In genomic region chr16:56520251-56520577, GRCh38 we compare ENCODE assay signal across 8 cellular contexts. TPM values are rescaled to one million over a fixed set of nuclear protein-coding genes. Genes with fewer than 3 reads are reported as not detected.
A peak's percentile ranks its signal among the peaks of the same experiment; 100 is the strongest.
DNase-seq lines count a peak whose midpoint lies in the region; ATAC-seq and TF ChIP-seq lines count a peak whose summit lies in the region.

No MANE protein-coding gene starts in this region.

- H3K4me1 ChIP-seq in Caco-2 = peaks cover 7% of the 10 kb centered on the region
- H3K4me1 ChIP-seq in OCI-LY7 (ENCODE audit: insufficient read depth, low read length, poor library complexity, severe bottlenecking) = peaks cover 11% of the 10 kb centered on the region
- no peaks in the 10 kb centered on the region for H3K4me1 ChIP-seq in endodermal cell (ENCODE audit: control insufficient read depth, insufficient read depth, low read length)
- H3K4me1 ChIP-seq in osteoblast (ENCODE audit: insufficient read depth, low read length) = peaks cover 22% of the 10 kb centered on the region

- no peak for DNase-seq in Caco-2
- no peak for DNase-seq in OCI-LY7 (ENCODE audit: low spot score)
- no peak for DNase-seq in endodermal cell
- no peak for DNase-seq in osteoblast (ENCODE audit: insufficient read length, low spot score, missing footprints)
- no peak for DNase-seq in NCI-H1092 (lab: John Stamatoyannopoulos, UW)
- no peak for DNase-seq in NCI-H1694 (lab: John Stamatoyannopoulos, UW)
- no peak for DNase-seq in COR-L47 (lab: John Stamatoyannopoulos, UW)

- H3K27me3 ChIP-seq in Caco-2 (replicated peaks; ENCODE audit: control insufficient read depth, insufficient read depth, low read length) (no peaks in the 10 kb centered on the region), endodermal cell (ENCODE audit: control insufficient read depth, insufficient read depth, low read length, poor library complexity, severe bottlenecking) (no peaks in the 10 kb centered on the region), osteoblast (ENCODE audit: insufficient read depth, low read length) (no peaks in the 10 kb centered on the region)

- 43 to 63% methylated on average over 3 to 4 of the region's 4 CpGs for WGBS in endodermal cell (ENCODE audit: insufficient coverage in 1 of 2, insufficient read length in 1 of 2), 2 experiments

- H3K9me3 ChIP-seq in Caco-2 (no peaks in the 10 kb centered on the region), OCI-LY7 (ENCODE audit: low read length) (no peaks in the 10 kb centered on the region), endodermal cell (ENCODE audit: control insufficient read depth, low read length) (no peaks in the 10 kb centered on the region), osteoblast (ENCODE audit: low read depth, low read length) (no peaks in the 10 kb centered on the region)

- H3K4me3 ChIP-seq in Caco-2 (ENCODE audit: low read depth, low read length) (peak overlapping the region; percentile 59), OCI-LY7 (ENCODE audit: low read depth, low read length, poor library complexity, severe bottlenecking) (peak overlapping the region; percentile 80), endodermal cell (ENCODE audit: low read length) (peak overlapping the region; percentile 91), osteoblast (ENCODE audit: insufficient read depth, low read length) (peak overlapping the region; percentile 94)

- ATAC-seq in activated CD4-positive, CD25-positive, alpha-beta regulatory T cell treated with anti-CD3 and anti-CD28 coated beads, Interleukin-2, amount 50 U/mL, for 24 hours = no peak

- H3K27me3 Mint-ChIP-seq in Caco-2 (ENCODE audit: insufficient read depth, unreplicated experiment) (no peaks in the 10 kb centered on the region), endodermal cell (ENCODE audit: insufficient read depth) (peaks cover 11% of the 10 kb centered on the region)

- POLR2A ChIA-PET in Caco-2 (lab: Charles Lee) = no interaction called here
- POLR2A ChIA-PET in OCI-LY7 (lab: Charles Lee) = interaction anchor here (0.5 kb wide), 1 partner anchor 163 kb away, joined by 3 read pairs; no protein-coding TSS in a partner anchor

- H3K27ac ChIP-seq in OCI-LY7 (ENCODE audit: low read depth, low read length, poor library complexity, severe bottlenecking) = no peak overlapping the region
- no peak overlapping the region for H3K27ac ChIP-seq in endodermal cell (ENCODE audit: low read depth, low read length)
- H3K27ac ChIP-seq in osteoblast (ENCODE audit: low read depth, low read length) = peak overlapping the region; percentile 49

- H3K79me2 ChIP-seq in OCI-LY7 (ENCODE audit: insufficient read depth, low read depth, low read length) (no peaks in the 10 kb centered on the region), osteoblast (ENCODE audit: insufficient read depth, low read length) (peaks cover 38% of the 10 kb centered on the region)

- H3K9me2 ChIP-seq in OCI-LY7 (ENCODE audit: insufficient read depth, low read length) = no peaks in the 10 kb centered on the region

- peak overlapping the region; percentile 81 for H3K4me3 Mint-ChIP-seq in Caco-2 (ENCODE audit: unreplicated experiment)
- peak overlapping the region; percentile 78 for H3K4me3 Mint-ChIP-seq in endodermal cell

- CTCF ChIA-PET in Caco-2 (lab: Charles Lee) (interaction anchor here (1.0 kb wide), 1 partner anchor 81 kb away, joined by 5 read pairs; no protein-coding TSS in a partner anchor), OCI-LY7 (lab: Charles Lee; ENCODE audit: unreplicated experiment) (no interaction called here)

- BruUV-seq in Caco-2 (replicated peaks; lab: Mats Ljungman, UMichigan) (no TSS peak), OCI-LY7 (replicated peaks; lab: Mats Ljungman, UMichigan) (no TSS peak)

- intact Hi-C loops in Caco-2 (cut with micrococcal nuclease; ENCODE audit: unreplicated experiment) = loop anchor here (10.0 kb wide), 1 partner anchor 1015 kb away; the partner anchor contains the start of gene LPCAT2
- intact Hi-C loops in OCI-LY7 (cut with micrococcal nuclease; ENCODE audit: unreplicated experiment) = no loop called here

- H2AFZ ChIP-seq in OCI-LY7 (ENCODE audit: low read length) (peak overlapping the region; percentile 94), osteoblast (ENCODE audit: low read length) (peak overlapping the region; percentile 99)

- H3K36me3 Mint-ChIP-seq in Caco-2 (ENCODE audit: insufficient read depth, unreplicated experiment) (no peaks in the 10 kb centered on the region), endodermal cell (ENCODE audit: low read depth) (no peaks in the 10 kb centered on the region)

- peak overlapping the region; percentile 94 for H3K4me2 ChIP-seq in OCI-LY7 (ENCODE audit: low read length)
- H3K4me2 ChIP-seq in osteoblast (ENCODE audit: insufficient read depth, low read length) = peak overlapping the region; percentile 90

- TF ChIP-seq CTCF in Caco-2 (IDR thresholded peaks at IDR 0.05; ENCODE audit: insufficient read depth in 1 of 2, low read depth in 1 of 2, low read length in 1 of 2, severe bottlenecking in 1 of 2, unreplicated experiment in 1 of 2) (no peak), OCI-LY7 (conservative IDR thresholded peaks at IDR 0.05; ENCODE audit: low read length) (no peak), endodermal cell (conservative IDR thresholded peaks at IDR 0.05) (no peak), osteoblast (IDR thresholded peaks at IDR 0.05; ENCODE audit: extremely low read depth, low read depth, low read length) (no peak)

- no peaks in the 10 kb centered on the region for H3K9me3 Mint-ChIP-seq in Caco-2 (ENCODE audit: unreplicated experiment)
- no peaks in the 10 kb centered on the region for H3K9me3 Mint-ChIP-seq in endodermal cell

- H3K27ac Mint-ChIP-seq in Caco-2 (ENCODE audit: unreplicated experiment) = peak overlapping the region; percentile 79
- H3K27ac Mint-ChIP-seq in endodermal cell = peak overlapping the region; percentile 74

- H3K36me3 ChIP-seq in Caco-2 (ENCODE audit: control insufficient read depth, insufficient read depth, low read length) (no peaks in the 10 kb centered on the region), OCI-LY7 (ENCODE audit: insufficient read depth, low read length) (no peaks in the 10 kb centered on the region), endodermal cell (ENCODE audit: control insufficient read depth, insufficient read depth, low read length) (no peaks in the 10 kb centered on the region), osteoblast (ENCODE audit: insufficient read depth, low read length) (no peaks in the 10 kb centered on the region)

- H4K20me1 ChIP-seq in OCI-LY7 (ENCODE audit: insufficient read depth, low read length) (no peaks in the 10 kb centered on the region), osteoblast (ENCODE audit: insufficient read depth, low read length) (peaks cover 16% of the 10 kb centered on the region)

- H3K9ac ChIP-seq in endodermal cell (ENCODE audit: extremely low read depth, low read length, poor library complexity, severe bottlenecking) = no peak overlapping the region

- H3K4me1 Mint-ChIP-seq in Caco-2 (ENCODE audit: low read depth, unreplicated experiment) (peaks cover 7% of the 10 kb centered on the region), endodermal cell (peaks cover 11% of the 10 kb centered on the region)

RNA-seq across cellular contexts. Expression of gene BBS2, which starts 0.4 kb away (rescaled TPM):
- 25.6 and 27.7 TPM in 2 replicates for total RNA-seq in Caco-2 (2022)
- 13.9 and 15.3 TPM in 2 replicates for total RNA-seq in OCI-LY7 (2014; rRNA removed; shearing (Covaris generic))
- total RNA-seq in OCI-LY7 (2022) = 14.1 and 18.3 TPM in 2 replicates
- total RNA-seq in endodermal cell = 10 to 100 TPM; 35.3 to 52.6 TPM
- 58.4 TPM for polyA plus RNA-seq in endodermal cell (2013, experiment 1 of 2)
- 60.3 TPM for polyA plus RNA-seq in endodermal cell (2013, experiment 2 of 2)
- 62.2 and 77.5 TPM in 2 replicates for total RNA-seq in osteoblast

RNA-seq across cellular contexts. Expression of gene MT4, which starts 44.7 kb away (rescaled TPM):
- not detected in 2 replicates for total RNA-seq in Caco-2 (2022)
- total RNA-seq in OCI-LY7 (2014; rRNA removed; shearing (Covaris generic)) = not detected in 2 replicates
- not detected in 2 replicates for total RNA-seq in OCI-LY7 (2022)
- not detected for total RNA-seq in endodermal cell
- polyA plus RNA-seq in endodermal cell (2013, experiment 1 of 2) = not detected
- polyA plus RNA-seq in endodermal cell (2013, experiment 2 of 2) = not detected
- not detected in 2 replicates for total RNA-seq in osteoblast
